In the genomic region with DNA sequence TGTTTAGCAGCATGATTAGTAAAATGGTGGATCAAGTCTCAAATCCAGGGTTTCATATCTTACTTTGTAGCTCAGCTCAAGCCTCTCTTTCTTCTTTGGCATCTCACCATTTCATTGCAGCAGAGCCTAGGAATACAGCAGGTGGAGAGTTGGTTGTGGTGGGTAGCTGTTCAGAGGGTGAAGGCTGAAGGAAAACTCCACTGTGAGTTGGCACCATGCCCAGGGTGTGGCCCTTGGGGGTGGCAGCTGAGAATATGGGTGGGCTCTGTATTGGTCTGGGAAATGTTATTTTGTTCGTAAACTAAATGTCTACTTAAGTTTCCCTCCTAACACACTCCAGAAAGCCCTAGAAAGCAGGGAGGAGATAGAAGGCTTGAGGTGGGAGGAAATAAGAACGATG, we compare ENCODE assay signal across 1 cellular context.
TF ChIP-seq lines count a peak whose summit lies in the region.

No MANE protein-coding gene starts in this region.

TF ChIP-seq in HepG2, 621 proteins besides CTCF, POLR2A, EP300 and RAD21:
- TF ChIP-seq ZNF556 (CRISPR knock-in tag; IDR thresholded peaks at IDR 0.05; ENCODE audit: borderline replicate concordance) (no peak), ZNF557 (CRISPR knock-in tag; IDR thresholded peaks at IDR 0.05) (no peak), FOXA3 (CRISPR knock-in tag; IDR thresholded peaks at IDR 0.05) (no peak), GZF1 (CRISPR knock-in tag; IDR thresholded peaks at IDR 0.05) (no peak), ZSCAN31 (CRISPR knock-in tag; IDR thresholded peaks at IDR 0.05; ENCODE audit: low read depth) (no peak), POLR2G (IDR thresholded peaks at IDR 0.05; ENCODE audit: low read depth, low read length) (no peak), KDM1A (CRISPR knock-in tag; IDR thresholded peaks at IDR 0.05) (no peak), ZFAT (CRISPR knock-in tag; conservative IDR thresholded peaks at IDR 0.05) (no peak), RBFOX2 (IDR thresholded peaks at IDR 0.05; ENCODE audit: low read depth, low read length) (no peak), MAFK (conservative IDR thresholded peaks at IDR 0.05 in 1 of 2, IDR thresholded peaks at IDR 0.05 in 1 of 2; ENCODE audit: low read length in 2 of 2) (no peak), ZNF644 (CRISPR knock-in tag; IDR thresholded peaks at IDR 0.05; ENCODE audit: low read depth) (no peak), ZNF670 (CRISPR knock-in tag; IDR thresholded peaks at IDR 0.05; ENCODE audit: borderline replicate concordance) (no peak), ZNF790 (CRISPR knock-in tag; IDR thresholded peaks at IDR 0.05; ENCODE audit: borderline replicate concordance) (no peak), ZNF101 (CRISPR knock-in tag; IDR thresholded peaks at IDR 0.05; ENCODE audit: borderline replicate concordance, low read depth) (no peak), FOXJ3 (CRISPR knock-in tag; IDR thresholded peaks at IDR 0.05; ENCODE audit: borderline replicate concordance) (no peak), BRF2 (CRISPR knock-in tag; IDR thresholded peaks at IDR 0.05) (no peak)
